In genomic region chr9:86098793-86099694, GRCh38 we compare ENCODE assay signal across 8 cellular contexts.
A peak's percentile ranks its signal among the peaks of the same experiment; 100 is the strongest.
DNase-seq lines count a peak whose midpoint lies in the region; ATAC-seq and TF ChIP-seq lines count a peak whose summit lies in the region.

Gene GOLM1, minus strand, starts transcription at chr9:86099558. Its CDS starts 20,238 bp downstream, at chr9:86079320.

- H3K27me3 ChIP-seq in neutrophil: peaks cover 85% of the 10 kb centered on the region

- peak; percentile 49 for DNase-seq in NCI-H510A treated with DMSO at 0.1 percent for 48 hours (lab: John Stamatoyannopoulos, UW)
- peak; percentile 24 for DNase-seq in activated naive CD4-positive, alpha-beta T cell treated with anti-CD3 and anti-CD28 coated beads, Interleukin-2, amount 50 U/mL, for 16 hours
- DNase-seq in globus pallidus (ENCODE audit: low spot score): peak; percentile 26
- no peak for DNase-seq in NK-92 treated with Interleukin-12 subunit alpha and Interleukin-12 subunit beta, amount 100 ng/mL, for 24 hours (lab: John Stamatoyannopoulos, UW)

- H3K4me3 ChIP-seq in neutrophil (ENCODE audit: low read depth in 1 of 2, low read length in 1 of 2): peak within 1 kb of the TSS; percentile 65 to 75

- H3K36me3 ChIP-seq in neutrophil: no peaks in the 10 kb centered on the region

- peaks cover 14% of the 10 kb centered on the region in 2 experiments for H3K4me1 ChIP-seq in neutrophil (ENCODE audit: control insufficient read depth in 1 of 2, insufficient read depth in 1 of 2, low read depth in 1 of 2, low read length in 1 of 2)

- H3K9me3 ChIP-seq in neutrophil: no peaks in the 10 kb centered on the region

- peak; percentile 72 for ATAC-seq in HG03095 (IDR thresholded peaks at IDR 0.05; ENCODE audit: unreplicated experiment)

- TF ChIP-seq CTCF in C4-2B (conservative IDR thresholded peaks at IDR 0.05) (peak; percentile 32), neutrophil (IDR thresholded peaks at IDR 0.05) (no peak)

- in situ Hi-C loops in GM18951 (cut with MboI; ENCODE audit: low sequenced_read_pairs, unreplicated experiment): no loop called here

- peak; percentile 74 for TF ChIP-seq POLR2A in GM18951 (IDR thresholded peaks at IDR 0.05; ENCODE audit: extremely low read depth, insufficient read depth, insufficient read length)

- peak within 1 kb of the TSS; percentile 77 for H3K27ac ChIP-seq in C4-2B
- no peak within 1 kb of the TSS for H3K27ac ChIP-seq in neutrophil
